In genomic region chr1:23779826-23780371, GRCh38 we compare ENCODE assay signal across 10 cellular contexts. TPM values are rescaled to one million over a fixed set of nuclear protein-coding genes. Genes with fewer than 3 reads are reported as not detected.
DNase-seq lines count a peak whose midpoint lies in the region; ATAC-seq, FAIRE-seq and TF ChIP-seq lines count a peak whose summit lies in the region.
"Had no signal": no experiment of that assay in that cellular context is flagged by ENCODE, and none has a peak within 500 bp of the region (broad histone marks: within the 10 kb centered on the region; RNA-seq: fewer than 3 reads in every experiment).

No MANE protein-coding gene starts in this region.

- H3K4me1 Mint-ChIP-seq in activated T-helper 17 cell treated with anti-CD3 and anti-CD28 coated beads, Interleukin-2, amount 50 U/mL, for 72 hours, result peaks cover 12% of the 10 kb centered on the region

- H3K9me3 ChIP-seq in hepatocyte (ENCODE audit: low read depth), result no peaks in the 10 kb centered on the region
- H3K9me3 ChIP-seq: upper lobe of left lung had no signal

- peak overlapping the region; percentile 50 for H3K27ac Mint-ChIP-seq in activated T-helper 17 cell treated with anti-CD3 and anti-CD28 coated beads, Interleukin-2, amount 50 U/mL, for 72 hours

- H2AFZ ChIP-seq in hepatocyte, result no peak overlapping the region

- no peaks in the 10 kb centered on the region for H3K27me3 ChIP-seq in hepatocyte
- H3K27me3 ChIP-seq: upper lobe of left lung had no signal

- H3K4me3 Mint-ChIP-seq in activated T-helper 17 cell treated with anti-CD3 and anti-CD28 coated beads, Interleukin-2, amount 50 U/mL, for 72 hours, result peak overlapping the region; percentile 91

- no peak overlapping the region for H3K27ac ChIP-seq in hepatocyte

- H3K4me3 ChIP-seq in hepatocyte, result no peak overlapping the region

- no peaks in the 10 kb centered on the region for H3K27me3 Mint-ChIP-seq in activated T-helper 17 cell treated with anti-CD3 and anti-CD28 coated beads, Interleukin-2, amount 50 U/mL, for 72 hours

- H3K9me2 ChIP-seq in hepatocyte (replicated peaks; ENCODE audit: insufficient read depth), result no peaks in the 10 kb centered on the region

- 80% methylated on average over 3 of the region's 3 CpGs for WGBS in hepatocyte (ENCODE audit: low lambda C conversion rate, missing lambda C conversion rate)

- H3K4me2 ChIP-seq in hepatocyte, result peak overlapping the region; percentile 99

- peaks cover 7% of the 10 kb centered on the region for H4K20me1 ChIP-seq in hepatocyte (ENCODE audit: insufficient read depth, poor library complexity, severe bottlenecking)

- no peak for ATAC-seq in activated T-helper 17 cell treated with anti-CD3 and anti-CD28 coated beads, Interleukin-2, amount 50 U/mL, for 72 hours (replicated peaks)
- ATAC-seq in HG02798 (IDR thresholded peaks at IDR 0.05; ENCODE audit: poor library complexity, unreplicated experiment) (no peak), GM21381 (IDR thresholded peaks at IDR 0.05; ENCODE audit: unreplicated experiment) (no peak)

- DNase-seq in AG08395 (ENCODE audit: low spot score), result peak; percentile 45
- no peak for DNase-seq in H54 (ENCODE audit: insufficient read length, low spot score)
- no peak for DNase-seq in hepatocyte (ENCODE audit: low spot score)
- DNase-seq in GM12891 (ENCODE audit: insufficient read length, low spot score), result no peak
- no peak for DNase-seq in GM19239 (ENCODE audit: insufficient read length, low spot score)
- DNase-seq: posterior cingulate gyrus, upper lobe of left lung had no signal

- H3K4me1 ChIP-seq in hepatocyte (ENCODE audit: insufficient read depth), result peaks cover 17% of the 10 kb centered on the region

- TF ChIP-seq CTCF in hepatocyte (IDR thresholded peaks at IDR 0.05; ENCODE audit: poor library complexity), result no peak

- FAIRE-seq in H54 (lab: Jason Lieb, UNC) (peak; percentile 48), GM12891 (lab: Jason Lieb, UNC) (no peak), GM19239 (lab: Jason Lieb, UNC) (no peak)

- TF ChIP-seq POLR2A in H54 (IDR thresholded peaks at IDR 0.05; ENCODE audit: low read depth, low read length) (no peak), GM12891 (IDR thresholded peaks at IDR 0.05; ENCODE audit: low read depth, low read length) (no peak)

- peaks cover 47% of the 10 kb centered on the region for H3K36me3 Mint-ChIP-seq in activated T-helper 17 cell treated with anti-CD3 and anti-CD28 coated beads, Interleukin-2, amount 50 U/mL, for 72 hours (ENCODE audit: low read depth)

- H3K9me3 Mint-ChIP-seq in activated T-helper 17 cell treated with anti-CD3 and anti-CD28 coated beads, Interleukin-2, amount 50 U/mL, for 72 hours, result no peaks in the 10 kb centered on the region

- peaks cover 81% of the 10 kb centered on the region for H3K79me2 ChIP-seq in hepatocyte

- no peaks in the 10 kb centered on the region for H3K36me3 ChIP-seq in hepatocyte (replicated peaks; ENCODE audit: insufficient read depth, low read depth)

TF ChIP-seq in GM12891, 5 proteins besides CTCF, POLR2A, EP300 and RAD21:
- no peak for TF ChIP-seq TAF1 (IDR thresholded peaks at IDR 0.05; ENCODE audit: low read depth, low read length)
- TF ChIP-seq POLR2AphosphoS5 (IDR thresholded peaks at IDR 0.05; ENCODE audit: low read depth, low read length), result no peak
- no peak for TF ChIP-seq SPI1 (IDR thresholded peaks at IDR 0.05; ENCODE audit: low read depth, low read length)
- no peak for TF ChIP-seq PAX5 (IDR thresholded peaks at IDR 0.05; ENCODE audit: insufficient read depth, low read length, severe bottlenecking)

RNA-seq across cellular contexts. Expression of gene PITHD1, which starts 1.7 kb away (rescaled TPM):
- 10 to 100 TPM; 60.7 to 93.9 TPM for total RNA-seq in activated T-helper 17 cell treated with anti-CD3 and anti-CD28 coated beads, Interleukin-2, amount 50 U/mL, for 72 hours
- total RNA-seq in hepatocyte, result 45.1 and 49.4 TPM in 2 replicates
- 28.4 and 29.3 TPM in 2 replicates for polyA plus RNA-seq in hepatocyte
- polyA plus RNA-seq in GM12891 (2012; ENCODE audit: low read depth, missing spikeins), result 53.5 TPM

RNA-seq across cellular contexts. Expression of gene LYPLA2, which starts 11.0 kb away (rescaled TPM):
- 10 to 100 TPM; 70.0 to 94.8 TPM for total RNA-seq in activated T-helper 17 cell treated with anti-CD3 and anti-CD28 coated beads, Interleukin-2, amount 50 U/mL, for 72 hours
- 73.2 and 108 TPM in 2 replicates for total RNA-seq in hepatocyte
- 162 and 163 TPM in 2 replicates for polyA plus RNA-seq in hepatocyte
- polyA plus RNA-seq in GM12891 (2012; ENCODE audit: low read depth, missing spikeins), result 55.5 TPM

RNA-seq across cellular contexts. Expression of gene GALE, which starts 20.7 kb away (rescaled TPM):
- 10 to 100 TPM; 56.6 to 57.1 TPM for total RNA-seq in activated T-helper 17 cell treated with anti-CD3 and anti-CD28 coated beads, Interleukin-2, amount 50 U/mL, for 72 hours
- total RNA-seq in hepatocyte, result 73.6 and 89.9 TPM in 2 replicates
- polyA plus RNA-seq in hepatocyte, result 114 and 117 TPM in 2 replicates
- polyA plus RNA-seq in GM12891 (2012; ENCODE audit: low read depth, missing spikeins), result 34.0 TPM

RNA-seq across cellular contexts. Expression of gene ELOA, which starts 36.6 kb away (rescaled TPM):
- 10 to 100 TPM; 30.1 to 48.5 TPM for total RNA-seq in activated T-helper 17 cell treated with anti-CD3 and anti-CD28 coated beads, Interleukin-2, amount 50 U/mL, for 72 hours
- 25.6 and 28.3 TPM in 2 replicates for total RNA-seq in hepatocyte
- 26.0 and 27.0 TPM in 2 replicates for polyA plus RNA-seq in hepatocyte
- polyA plus RNA-seq in GM12891 (2012; ENCODE audit: low read depth, missing spikeins), result 25.3 TPM

RNA-seq across cellular contexts. Expression of gene HMGCL, which starts 45.3 kb away (rescaled TPM):
- 10 to 100 TPM; 26.3 to 82.1 TPM for total RNA-seq in activated T-helper 17 cell treated with anti-CD3 and anti-CD28 coated beads, Interleukin-2, amount 50 U/mL, for 72 hours
- 78.5 and 87.5 TPM in 2 replicates for total RNA-seq in hepatocyte
- polyA plus RNA-seq in hepatocyte, result 79.0 and 90.7 TPM in 2 replicates
- 39.2 TPM for polyA plus RNA-seq in GM12891 (2012; ENCODE audit: low read depth, missing spikeins)
